In the genomic region with DNA sequence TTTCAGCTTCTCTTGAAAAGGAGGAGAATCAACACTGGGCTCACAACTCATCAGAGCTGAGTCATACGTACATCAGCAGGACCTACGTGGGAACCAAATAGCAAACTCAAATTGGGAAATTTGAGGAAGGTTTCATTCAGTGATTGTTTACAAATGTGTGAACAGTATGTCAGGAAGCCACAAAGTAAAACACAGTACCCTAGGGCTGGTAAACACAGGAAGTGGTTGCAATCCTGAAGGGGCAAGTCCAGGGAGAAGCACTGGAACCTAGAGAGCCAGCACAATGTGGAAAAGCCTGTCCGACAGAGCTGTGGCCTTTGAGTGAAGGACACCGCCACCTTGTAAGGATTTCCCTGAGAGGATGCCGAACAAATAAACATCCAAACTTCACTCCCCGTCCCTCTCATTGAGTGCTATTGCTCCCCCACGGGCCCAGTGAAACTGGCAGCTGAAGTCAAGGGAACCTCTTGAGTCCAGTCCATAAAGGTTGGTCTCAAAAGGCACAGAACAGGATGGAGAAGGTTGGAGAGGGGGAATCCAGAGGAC, we compare ENCODE assay signal across 8 cellular contexts.
DNase-seq lines count a peak whose midpoint lies in the region; ATAC-seq lines count a peak whose summit lies in the region.

No MANE protein-coding gene starts in this region.

- ATAC-seq in HG03469 (IDR thresholded peaks at IDR 0.05; ENCODE audit: unreplicated experiment) = no peak

- no peaks in the 10 kb centered on the region for H3K9me3 ChIP-seq in effector memory CD4-positive, alpha-beta T cell (ENCODE audit: control insufficient read depth, low read length)

- peaks cover 12% of the 10 kb centered on the region for H3K4me1 ChIP-seq in effector memory CD4-positive, alpha-beta T cell (ENCODE audit: control insufficient read depth, insufficient read depth, low read length, poor library complexity, severe bottlenecking)

- H3K4me3 ChIP-seq in effector memory CD4-positive, alpha-beta T cell (ENCODE audit: insufficient read depth, low read depth, low read length, poor library complexity, severe bottlenecking) = no peak overlapping the region
- no peak overlapping the region for H3K4me3 ChIP-seq in skeletal muscle cell (ENCODE audit: low read depth, low read length)

- peak; percentile 13 for DNase-seq in NCI-H2196 (lab: John Stamatoyannopoulos, UW; ENCODE audit: unreplicated experiment)
- no peak for DNase-seq in NCI-H2196 treated with DMSO at 0.1 percent for 48 hours (lab: John Stamatoyannopoulos, UW; ENCODE audit: unreplicated experiment)
- peak; percentile 61 for DNase-seq in RKO (ENCODE audit: low spot score)
- DNase-seq in effector memory CD4-positive, alpha-beta T cell = no peak
- peak; percentile 96 for DNase-seq in skeletal muscle cell (ENCODE audit: low read depth)
- no peak for DNase-seq in nucleus accumbens (lab: John Stamatoyannopoulos, UW)
- no peak for DNase-seq in stimulated activated naive CD4-positive, alpha-beta T cell (lab: John Stamatoyannopoulos, UW)

- H3K27me3 ChIP-seq in effector memory CD4-positive, alpha-beta T cell (replicated peaks; ENCODE audit: control insufficient read depth, insufficient read depth, low read length, poor library complexity, severe bottlenecking) = no peaks in the 10 kb centered on the region

- H3K27ac ChIP-seq in effector memory CD4-positive, alpha-beta T cell (ENCODE audit: insufficient read depth, low read length, poor library complexity, severe bottlenecking) = peak overlapping the region; percentile 16

- H3K36me3 ChIP-seq in effector memory CD4-positive, alpha-beta T cell (ENCODE audit: control insufficient read depth, insufficient read depth, low read length) = peaks cover 29% of the 10 kb centered on the region

Comparison
In these comparisons a context has a peak if more than half of its experiments do, and no peak if none do; other contexts are left out.
1. DNase-seq: peak in NCI-H2196 (single experiment), RKO (single experiment) and skeletal muscle cell (single experiment); none in NCI-H2196 treated with DMSO at 0.1 percent for 48 hours (single experiment), effector memory CD4-positive, alpha-beta T cell (0 of 3), nucleus accumbens (0 of 56) and stimulated activated naive CD4-positive, alpha-beta T cell (0 of 6).